Comparison of ENCODE assay signal across 8 cellular contexts in genomic region chr6:28080631-28081485, GRCh38. TPM values are rescaled to one million over a fixed set of nuclear protein-coding genes. Genes with fewer than 3 reads are reported as not detected.
DNase-seq lines count a peak whose midpoint lies in the region; ATAC-seq and TF ChIP-seq lines count a peak whose summit lies in the region.

No MANE protein-coding gene starts in this region.

- TF ChIP-seq CTCF in GM12865 (IDR thresholded peaks at IDR 0.05; ENCODE audit: insufficient read depth, low read depth, low read length, missing control alignments), result no peak
- no peak for TF ChIP-seq CTCF in SU-DHL-6 (IDR thresholded peaks at IDR 0.05; ENCODE audit: insufficient read depth, low read length, poor library complexity, severe bottlenecking)
- TF ChIP-seq CTCF in ovary (IDR thresholded peaks at IDR 0.05), result no peak

- ATAC-seq in HG02759 (IDR thresholded peaks at IDR 0.05; ENCODE audit: unreplicated experiment), result peak; percentile 80
- peak; percentile 74 for ATAC-seq in activated naive CD8-positive, alpha-beta T cell treated with anti-CD3 and anti-CD28 coated beads, Interleukin-2, amount 50 U/mL, for 24 hours
- peak; percentile 100 for ATAC-seq in Right ventricle myocardium superior (ENCODE audit: poor library complexity)

- H3K27me3 ChIP-seq in SU-DHL-6 (ENCODE audit: low read length) (no peaks in the 10 kb centered on the region), ovary (no peaks in the 10 kb centered on the region), thymus (ENCODE audit: control insufficient read depth, insufficient read depth) (no peaks in the 10 kb centered on the region)

- H3K27me3 Mint-ChIP-seq in activated naive CD8-positive, alpha-beta T cell treated with anti-CD3 and anti-CD28 coated beads, Interleukin-2, amount 50 U/mL, for 24 hours, result no peaks in the 10 kb centered on the region

- WGBS in ovary, 3 donors, result 0 to 1% (median 1%) methylated on average over 46 of the region's 46 CpGs
- WGBS in thymus, result under 1% methylated on average over 46 of the region's 46 CpGs

- peak overlapping the region; percentile 76 for H3K4me2 ChIP-seq in SU-DHL-6 (ENCODE audit: low read depth, low read length, poor library complexity, severe bottlenecking)

- H3K9me3 Mint-ChIP-seq in activated naive CD8-positive, alpha-beta T cell treated with anti-CD3 and anti-CD28 coated beads, Interleukin-2, amount 50 U/mL, for 24 hours, result peaks cover 5% of the 10 kb centered on the region

- peak overlapping the region; percentile 83 for H2AFZ ChIP-seq in SU-DHL-6 (ENCODE audit: low read depth, low read length, severe bottlenecking)

- H3K9me2 ChIP-seq in SU-DHL-6 (replicated peaks; ENCODE audit: insufficient read depth, low read length), result no peaks in the 10 kb centered on the region

- intact Hi-C loops in Right ventricle myocardium superior (cut with DNase I), result no loop called here
- intact Hi-C loops in ovary (cut with DNase I), result loop anchor here in 1 of 4 donors (10.0 kb wide), 1 partner anchor 606 kb away; the partner anchor contains the start of gene ZNF184

- H3K4me3 ChIP-seq in GM12865 (ENCODE audit: low read depth, low read length), result peak overlapping the region; percentile 72
- H3K4me3 ChIP-seq in SU-DHL-6 (ENCODE audit: insufficient read depth, low read length, poor library complexity, severe bottlenecking), result peak overlapping the region; percentile 75
- peak overlapping the region; percentile 44 for H3K4me3 ChIP-seq in ovary
- peak overlapping the region; percentile 59 for H3K4me3 ChIP-seq in thymus (ENCODE audit: low read length)

- H3K4me1 Mint-ChIP-seq in activated naive CD8-positive, alpha-beta T cell treated with anti-CD3 and anti-CD28 coated beads, Interleukin-2, amount 50 U/mL, for 24 hours, result peaks cover 46% of the 10 kb centered on the region

- H3K27ac Mint-ChIP-seq in activated naive CD8-positive, alpha-beta T cell treated with anti-CD3 and anti-CD28 coated beads, Interleukin-2, amount 50 U/mL, for 24 hours, result peak overlapping the region; percentile 98

- no peaks in the 10 kb centered on the region for H4K20me1 ChIP-seq in SU-DHL-6 (ENCODE audit: low read depth, low read length)

- peak; percentile 97 for DNase-seq in GM12865 (ENCODE audit: low read depth)
- peak; percentile 95 for DNase-seq in NCI-H128 (lab: John Stamatoyannopoulos, UW; ENCODE audit: unreplicated experiment)
- DNase-seq in activated naive CD8-positive, alpha-beta T cell treated with anti-CD3 and anti-CD28 coated beads, Interleukin-2, amount 50 U/mL, for 24 hours, result peak; percentile 90
- DNase-seq in Right ventricle myocardium superior, result peak; percentile 96
- DNase-seq in ovary, result peak; percentile 92 to 96 (median 94)

- H3K36me3 ChIP-seq in SU-DHL-6 (ENCODE audit: low read length) (0 out of 2 replicates have a peak, but pooled peaks cover under 1% of the 10 kb centered on the region), ovary (no peaks in the 10 kb centered on the region), thymus (ENCODE audit: control insufficient read depth, insufficient read depth) (no peaks in the 10 kb centered on the region)

- peak overlapping the region; percentile 97 for H3K4me3 Mint-ChIP-seq in activated naive CD8-positive, alpha-beta T cell treated with anti-CD3 and anti-CD28 coated beads, Interleukin-2, amount 50 U/mL, for 24 hours

- TF ChIP-seq POLR2A in ovary (IDR thresholded peaks at IDR 0.05), result peak; percentile 51

- H3K27ac ChIP-seq in SU-DHL-6 (ENCODE audit: low read depth, low read length) (peak overlapping the region; percentile 64), ovary (peak overlapping the region; percentile 43 to 77), thymus (ENCODE audit: low read depth) (peak overlapping the region; percentile 20)

- H3K4me1 ChIP-seq in ovary (ENCODE audit: insufficient read depth) (peaks cover 5% of the 10 kb centered on the region), thymus (ENCODE audit: control insufficient read depth, insufficient read depth, low read length) (no peaks in the 10 kb centered on the region)

- no peak for TF ChIP-seq EP300 in ovary (IDR thresholded peaks at IDR 0.05)

- H3F3A ChIP-seq in SU-DHL-6 (ENCODE audit: insufficient read depth), result peaks cover 10% of the 10 kb centered on the region; the same call in 1 of the 2 replicates

- H3K9me3 ChIP-seq in SU-DHL-6 (ENCODE audit: insufficient read depth, low read length) (no peaks in the 10 kb centered on the region), ovary (no peaks in the 10 kb centered on the region), thymus (ENCODE audit: control insufficient read depth) (no peaks in the 10 kb centered on the region)

- H3K9ac ChIP-seq in SU-DHL-6 (ENCODE audit: low read length), result peak overlapping the region; percentile 65

- H3K36me3 Mint-ChIP-seq in activated naive CD8-positive, alpha-beta T cell treated with anti-CD3 and anti-CD28 coated beads, Interleukin-2, amount 50 U/mL, for 24 hours (ENCODE audit: low read depth), result peaks cover 34% of the 10 kb centered on the region

- H3K79me2 ChIP-seq in SU-DHL-6 (ENCODE audit: insufficient read depth, low read length), result no peaks in the 10 kb centered on the region

RNA-seq across cellular contexts. Expression of gene ZNF165, which starts 0.5 kb away (rescaled TPM):
- total RNA-seq in Right ventricle myocardium superior, result 0.56 TPM
- 1 to 10 TPM in 3 of 7 donors, under 1 TPM in 4; 0.24 to 2.3 (median 0.82) TPM for total RNA-seq in ovary
- under 1 TPM; 0.52 to 0.61 TPM for polyA plus RNA-seq in ovary
- 1.6 TPM for polyA plus RNA-seq in thymus

RNA-seq across cellular contexts. Expression of gene ZSCAN16, which starts 43.6 kb away (rescaled TPM):
- total RNA-seq in Right ventricle myocardium superior (1.2 TPM), ovary (1 to 10 TPM; 2.6 to 4.4 (median 3.1) TPM)
- polyA plus RNA-seq in ovary (1 to 10 TPM; 3.2 to 4.0 TPM), thymus (15.4 TPM)

Comparison
In these comparisons a context has a peak if more than half of its experiments do, and no peak if none do; other contexts are left out.
1. Peak in every context shown above with its lines: DNase-seq, ATAC-seq, H3K4me3 ChIP-seq and H3K27ac ChIP-seq.